18 cellular contexts compared by ENCODE assay signal in genomic region chr6:54916858-54917257, GRCh38.
DNase-seq lines count a peak whose midpoint lies in the region; TF ChIP-seq lines count a peak whose summit lies in the region.
"Had no signal": no experiment of that assay in that cellular context is flagged by ENCODE, and none has a peak within 500 bp of the region (broad histone marks: within the 10 kb centered on the region; RNA-seq: fewer than 3 reads in every experiment).

No MANE protein-coding gene starts in this region.

- H3K9me2 ChIP-seq in MM.1S (replicated peaks; ENCODE audit: insufficient read depth, low read length), result no peaks in the 10 kb centered on the region

- DNase-seq in COR-L47 (lab: John Stamatoyannopoulos, UW) (peak; percentile 20), HPDE6-E6E7 (ENCODE audit: extremely low spot score) (peak; percentile 42), RKO (ENCODE audit: low spot score) (peak; percentile 79), kidney glomerular epithelial cell (lab: John Stamatoyannopoulos, UW) (peak; percentile 40), HUDEP-2 (lab: John Stamatoyannopoulos, UW; ENCODE audit: unreplicated experiment in 76 of 76) (no peak), MM.1S (no peak), UCSD-AML1 (lab: John Stamatoyannopoulos, UW; ENCODE audit: unreplicated experiment) (no peak), DMS114 treated with DMSO at 0.1 percent for 48 hours (lab: John Stamatoyannopoulos, UW; ENCODE audit: unreplicated experiment) (no peak)
- DNase-seq: activated CD8-positive, alpha-beta memory T cell treated with anti-CD3 and anti-CD28 coated beads for 24 hours; activated effector memory CD4-positive, alpha-beta T cell treated with anti-CD3 and anti-CD28 coated beads, Interleukin-2, amount 50 U/mL, for 16 hours; C1 segment of cervical spinal cord; head of caudate nucleus; islet precursor cell; NCI-H2171; stimulated activated naive CD8-positive, alpha-beta T cell treated with anti-CD3 and anti-CD28 coated beads, Interleukin-15, Interleukin-2, amounts not matched to agents 100 U/mL and 50 U/mL, for 24 hours had no signal

- no peaks in the 10 kb centered on the region for H3K9me3 ChIP-seq in MM.1S (replicated peaks; ENCODE audit: insufficient read depth, low read length)
- H3K9me3 ChIP-seq: vagina had no signal

- H3K36me3 ChIP-seq in MM.1S (replicated peaks; ENCODE audit: insufficient read depth, low read length), result no peaks in the 10 kb centered on the region
- H3K36me3 ChIP-seq: vagina had no signal

- H3K4me3 ChIP-seq in MM.1S (ENCODE audit: low read length), result no peak overlapping the region
- H3K4me3 ChIP-seq: skin epidermis, vagina had no signal

- no peak for TF ChIP-seq CTCF in MM.1S (IDR thresholded peaks at IDR 0.05; ENCODE audit: low read length)

- H3K4me1 ChIP-seq in MM.1S (ENCODE audit: low read length), result no peaks in the 10 kb centered on the region
- H3K4me1 ChIP-seq: vagina had no signal

- H3K27me3 ChIP-seq in MM.1S (replicated peaks; ENCODE audit: insufficient read depth, low read length), result no peaks in the 10 kb centered on the region
- H3K27me3 ChIP-seq: vagina had no signal

- no peak overlapping the region for H3K4me2 ChIP-seq in MM.1S (ENCODE audit: low read depth, low read length)

- no peaks in the 10 kb centered on the region for H3F3A ChIP-seq in MM.1S (ENCODE audit: insufficient read depth, low read length)

- H3K9ac ChIP-seq in MM.1S (ENCODE audit: low read length), result no peak overlapping the region

- H4K20me1 ChIP-seq in MM.1S (ENCODE audit: insufficient read depth, low read length), result no peaks in the 10 kb centered on the region

- H3K79me2 ChIP-seq in MM.1S (ENCODE audit: low read length), result no peaks in the 10 kb centered on the region

- no peak overlapping the region for H2AFZ ChIP-seq in MM.1S (ENCODE audit: low read length)

- no peak overlapping the region for H3K27ac ChIP-seq in MM.1S (ENCODE audit: low read length)
- H3K27ac ChIP-seq: skin epidermis, vagina, VCaP had no signal

Comparison
In these comparisons a context has a peak if more than half of its experiments do, and no peak if none do; other contexts are left out.
1. DNase-seq: peak in COR-L47 (single experiment), HPDE6-E6E7 (single experiment), RKO (single experiment) and kidney glomerular epithelial cell (single experiment); none in HUDEP-2 (0 of 76), MM.1S (single experiment), UCSD-AML1 (single experiment) and DMS114 treated with DMSO at 0.1 percent for 48 hours (single experiment).